1 cellular context compared by ENCODE assay signal in genomic region chr6:43436577-43437282, GRCh38.
TF ChIP-seq lines count a peak whose summit lies in the region.

No MANE protein-coding gene starts in this region.

TF ChIP-seq in HepG2, 621 proteins besides CTCF, POLR2A, EP300 and RAD21 (continues in another document):
- TF ChIP-seq NFAT5 (CRISPR knock-in tag; IDR thresholded peaks at IDR 0.05) = no peak
- peak; percentile 83; the same call in 1 of the 2 replicates for TF ChIP-seq ZNF430 (CRISPR knock-in tag; IDR thresholded peaks at IDR 0.05)
- TF ChIP-seq MYC (CRISPR knock-in tag; IDR thresholded peaks at IDR 0.05; ENCODE audit: borderline replicate concordance) = peak; percentile 59; the same call in 1 of the 2 replicates
- no peak for TF ChIP-seq ZNF329 (CRISPR knock-in tag; IDR thresholded peaks at IDR 0.05; ENCODE audit: low read depth)
- no peak for TF ChIP-seq ZNF782 (CRISPR knock-in tag; IDR thresholded peaks at IDR 0.05; ENCODE audit: borderline replicate concordance)
- TF ChIP-seq ZSCAN30 (CRISPR knock-in tag; IDR thresholded peaks at IDR 0.05) = no peak
- TF ChIP-seq THRA (CRISPR knock-in tag; IDR thresholded peaks at IDR 0.05; ENCODE audit: borderline replicate concordance) = no peak; the same call in 1 of the 2 replicates
- TF ChIP-seq KIAA2018 (CRISPR knock-in tag; IDR thresholded peaks at IDR 0.05; ENCODE audit: borderline replicate concordance) = no peak
- peak; percentile 95 for TF ChIP-seq JUND (CRISPR knock-in tag; IDR thresholded peaks at IDR 0.05)
- TF ChIP-seq NFYC (CRISPR knock-in tag; IDR thresholded peaks at IDR 0.05) = no peak; the same call in 1 of the 2 replicates
- peak; percentile 49; the same call in 1 of the 2 replicates for TF ChIP-seq ZNF281 (CRISPR knock-in tag; IDR thresholded peaks at IDR 0.05; ENCODE audit: borderline replicate concordance)
- TF ChIP-seq ZNF362 (CRISPR knock-in tag; IDR thresholded peaks at IDR 0.05; ENCODE audit: borderline replicate concordance) = no peak
- no peak for TF ChIP-seq ZSCAN29 (CRISPR knock-in tag; conservative IDR thresholded peaks at IDR 0.05)
- TF ChIP-seq ZNF232 (CRISPR knock-in tag; IDR thresholded peaks at IDR 0.05; ENCODE audit: borderline replicate concordance) = no peak
- TF ChIP-seq PHF8 (CRISPR knock-in tag; IDR thresholded peaks at IDR 0.05) = no peak
- TF ChIP-seq ZBTB42 (CRISPR knock-in tag; IDR thresholded peaks at IDR 0.05) = no peak
- TF ChIP-seq RBFOX2 (IDR thresholded peaks at IDR 0.05; ENCODE audit: low read depth, low read length) = no peak
- no peak for TF ChIP-seq ZBTB7B (CRISPR knock-in tag; IDR thresholded peaks at IDR 0.05)
- peak; percentile 61; the same call in 1 of the 2 replicates for TF ChIP-seq STAT6 (CRISPR knock-in tag; IDR thresholded peaks at IDR 0.05; ENCODE audit: borderline replicate concordance)
- TF ChIP-seq BRCA1 (CRISPR knock-in tag; IDR thresholded peaks at IDR 0.05) = no peak
- TF ChIP-seq GLI4 (CRISPR knock-in tag; IDR thresholded peaks at IDR 0.05; ENCODE audit: borderline replicate concordance) = no peak
- peak; percentile 82 for TF ChIP-seq PPARG (CRISPR knock-in tag; conservative IDR thresholded peaks at IDR 0.05)
- TF ChIP-seq XBP1 (CRISPR knock-in tag; IDR thresholded peaks at IDR 0.05) = no peak
- no peak for TF ChIP-seq ZNF576 (CRISPR knock-in tag; IDR thresholded peaks at IDR 0.05)
- TF ChIP-seq NBN (conservative IDR thresholded peaks at IDR 0.05) = no peak
- peak; percentile 52; the same call in 1 of the 2 replicates for TF ChIP-seq POLR2AphosphoS5 (IDR thresholded peaks at IDR 0.05; ENCODE audit: low read depth, low read length)
- no peak for TF ChIP-seq AGO2 (optimal IDR thresholded peaks at IDR 0.05; ENCODE audit: low read depth, low read length)
- no peak for TF ChIP-seq MLXIP (CRISPR knock-in tag; IDR thresholded peaks at IDR 0.05; ENCODE audit: borderline replicate concordance)
- TF ChIP-seq KDM2A (CRISPR knock-in tag; IDR thresholded peaks at IDR 0.05; ENCODE audit: borderline replicate concordance, low read depth) = peak; percentile 58; the same call in 1 of the 2 replicates
- TF ChIP-seq ZNF879 (CRISPR knock-in tag; IDR thresholded peaks at IDR 0.05) = no peak
- TF ChIP-seq ZKSCAN5 (CRISPR knock-in tag; IDR thresholded peaks at IDR 0.05) = peak; percentile 95
